In genomic region chr10:127102176-127102575, GRCh38 we compare ENCODE assay signal across 21 cellular contexts.
"Had no signal": no experiment of that assay in that cellular context is flagged by ENCODE, and none has a peak within 500 bp of the region (broad histone marks: within the 10 kb centered on the region; RNA-seq: fewer than 3 reads in every experiment).

No MANE protein-coding gene starts in this region.

- H3K9me3 ChIP-seq: tibial artery had no signal

- DNase-seq: activated CD4-positive, alpha-beta memory T cell treated with anti-CD3 and anti-CD28 coated beads, Interleukin-2, amount 10 ng/mL, durations not matched to agents 7 days and 5 days; activated CD4-positive, alpha-beta T cell treated with anti-CD3 and anti-CD28 coated beads, Interleukin-2, amount 10 ng/mL, durations not matched to agents 24 days and 14 days; activated gamma-delta T cell; activated naive CD4-positive, alpha-beta T cell treated with anti-CD3 and anti-CD28 coated beads, Interleukin-2, amount 50 U/mL, for 16 hours; activated naive CD8-positive, alpha-beta T cell treated with anti-CD3 and anti-CD28 coated beads, Interleukin-2, amount 50 U/mL, for 24 hours; effector CD4-positive, alpha-beta T cell; erythroblast; foreskin melanocyte; immature natural killer cell; naive thymus-derived CD4-positive, alpha-beta T cell; occipital lobe; small intestine; stimulated activated CD4-positive, alpha-beta T cell treated with anti-CD3 and anti-CD28 coated beads, Interleukin-2, amount 100 ng/mL, for 24 hours; stimulated activated naive CD8-positive, alpha-beta T cell treated with anti-CD3 and anti-CD28 coated beads, Interleukin-15, amount 100 ng/mL, for 72 hours; tibial artery had no signal

- H3K27ac ChIP-seq: tibial artery, VCaP had no signal

- ATAC-seq: activated CD4-positive, CD25-positive, alpha-beta regulatory T cell treated with anti-CD3 and anti-CD28 coated beads, Interleukin-2, amount 50 U/mL, for 24 hours; activated naive CD8-positive, alpha-beta T cell treated with anti-CD3 and anti-CD28 coated beads, Interleukin-2, amount 50 U/mL, for 24 hours; left lobe of liver; naive thymus-derived CD4-positive, alpha-beta T cell; sciatic nerve; stimulated activated effector memory CD8-positive, alpha-beta T cell treated with anti-CD3 and anti-CD28 coated beads, Interleukin-12 subunit alpha, Interleukin-12 subunit beta, amount 100 ng/mL, for 72 hours; stimulated activated naive CD8-positive, alpha-beta T cell treated with anti-CD3 and anti-CD28 coated beads, Interleukin-15, amount 100 ng/mL, for 72 hours had no signal

- H3K4me3 ChIP-seq: lung, tibial artery had no signal

- H3K4me1 ChIP-seq: tibial artery had no signal

- H3K27me3 ChIP-seq: tibial artery had no signal
